30 cellular contexts compared by ENCODE assay signal in genomic region chr15:80888846-80889245, GRCh38.
"Had no signal": no experiment of that assay in that cellular context is flagged by ENCODE, and none has a peak within 500 bp of the region (broad histone marks: within the 10 kb centered on the region; RNA-seq: fewer than 3 reads in every experiment).

No MANE protein-coding gene starts in this region.

- H3K27me3 Mint-ChIP-seq: naive B cell; stimulated activated naive B cell treated with anti-CD40 and anti-IgM and Interleukin-4, amounts not matched to agents 10 μg/mL and 1 μg/mL and 100 μg/mL, for 72 hours had no signal

- H3K36me3 Mint-ChIP-seq: mesothelial cell of epicardium, natural killer cell had no signal

- H3K4me3 Mint-ChIP-seq: immature natural killer cell; mesothelial cell of epicardium; naive B cell; natural killer cell; nephron progenitor cell; neural progenitor cell; stimulated activated naive B cell treated with anti-CD40 and anti-IgM and Interleukin-4, amounts not matched to agents 10 μg/mL and 1 μg/mL and 100 μg/mL, for 72 hours had no signal

- H3K4me1 Mint-ChIP-seq: naive B cell; stimulated activated naive B cell treated with anti-CD40 and anti-IgM and Interleukin-4, amounts not matched to agents 10 μg/mL and 1 μg/mL and 100 μg/mL, for 72 hours had no signal

- ATAC-seq: left colon; natural killer cell; right lobe of liver; stimulated activated naive B cell treated with anti-CD40 and anti-IgM and Interleukin-4, amounts not matched to agents 10 μg/mL and 1 μg/mL and 100 μg/mL, for 72 hours; stimulated activated naive CD8-positive, alpha-beta T cell treated with anti-CD3 and anti-CD28 coated beads, Interleukin-15, Interleukin-2, amounts not matched to agents 100 U/mL and 50 U/mL, for 24 hours had no signal

- H3K27ac ChIP-seq: left ventricle myocardium inferior, neural progenitor cell, neutrophil, ovary, right atrium auricular region, right lobe of liver, stomach, testis, thyroid gland, transverse colon, upper lobe of left lung, vagina had no signal

- H3K9me3 Mint-ChIP-seq: immature natural killer cell; mesothelial cell of epicardium; naive B cell; natural killer cell; nephron progenitor cell; neural progenitor cell; stimulated activated naive B cell treated with anti-CD40 and anti-IgM and Interleukin-4, amounts not matched to agents 10 μg/mL and 1 μg/mL and 100 μg/mL, for 72 hours had no signal

- DNase-seq: hypothalamus; immature natural killer cell; kidney; left colon; left ventricle myocardium inferior; mesendoderm; naive B cell; natural killer cell; nephron progenitor cell; occipital lobe; ovary; right lobe of liver; stimulated activated CD4-positive, alpha-beta T cell treated with anti-CD3 and anti-CD28 coated beads, Interleukin-12 subunit alpha, Interleukin-12 subunit beta, amount 100 ng/mL, for 4 hours; stimulated activated CD4-positive, alpha-beta T cell treated with anti-CD3 and anti-CD28 coated beads, Interleukin-15, amount 100 ng/mL, for 24 hours; stimulated activated CD4-positive, alpha-beta T cell treated with anti-CD3 and anti-CD28 coated beads, Interleukin-2, amount 100 ng/mL, for 24 hours; stimulated activated CD4-positive, alpha-beta T cell treated with anti-CD3 and anti-CD28 coated beads, Interleukin-4, amount 100 ng/mL, for 1 hour; stimulated activated naive B cell treated with anti-CD40 and anti-IgM and Interleukin-4, amounts not matched to agents 10 μg/mL and 1 μg/mL and 100 μg/mL, for 72 hours; stimulated activated naive CD8-positive, alpha-beta T cell treated with anti-CD3 and anti-CD28 coated beads, Interleukin-15, Interleukin-2, amounts not matched to agents 100 U/mL and 50 U/mL, for 24 hours; stomach; testis; thyroid gland; transverse colon; upper lobe of left lung had no signal

- H3K4me3 ChIP-seq: left ventricle myocardium inferior, lung, neural progenitor cell, ovary, right atrium auricular region, right lobe of liver, stomach, testis, thyroid gland, transverse colon, upper lobe of left lung, vagina had no signal

- H3K27ac Mint-ChIP-seq: immature natural killer cell; mesothelial cell of epicardium; natural killer cell; nephron progenitor cell; neural progenitor cell; progenitor cell of endocrine pancreas; stimulated activated naive B cell treated with anti-CD40 and anti-IgM and Interleukin-4, amounts not matched to agents 10 μg/mL and 1 μg/mL and 100 μg/mL, for 72 hours had no signal
